ENCODE assay signal across 11 cellular contexts in genomic region chr3:11588338-11588737, GRCh38. TPM values are rescaled to one million over a fixed set of nuclear protein-coding genes. Genes with fewer than 3 reads are reported as not detected.
DNase-seq lines count a peak whose midpoint lies in the region; ATAC-seq, FAIRE-seq and TF ChIP-seq lines count a peak whose summit lies in the region.
"Had no signal": no experiment of that assay in that cellular context is flagged by ENCODE, and none has a peak within 500 bp of the region (broad histone marks: within the 10 kb centered on the region; RNA-seq: fewer than 3 reads in every experiment).

No MANE protein-coding gene starts in this region.

- peaks cover 32% of the 10 kb centered on the region for H3K4me1 ChIP-seq in HEK293 (ENCODE audit: control insufficient read depth, insufficient read depth, low read length)
- H3K4me1 ChIP-seq in mesendoderm (ENCODE audit: control insufficient read depth, low read depth, low read length), result peaks cover 17% of the 10 kb centered on the region

- no peak overlapping the region for H3K4ac ChIP-seq in mesendoderm (ENCODE audit: low read depth, low read length)

- no peaks in the 10 kb centered on the region for H3K9me3 Mint-ChIP-seq in activated naive CD8-positive, alpha-beta T cell treated with anti-CD3 and anti-CD28 coated beads, Interleukin-2, amount 50 U/mL, for 24 hours
- no peaks in the 10 kb centered on the region for H3K9me3 Mint-ChIP-seq in stimulated activated naive B cell treated with anti-CD40 and anti-IgM and Interleukin-4, amounts not matched to agents 10 μg/mL and 1 μg/mL and 100 μg/mL, for 72 hours

- no peak overlapping the region for H3K9ac ChIP-seq in mesendoderm (ENCODE audit: low read length)

- no peaks in the 10 kb centered on the region for H3K27me3 ChIP-seq in mesendoderm (ENCODE audit: insufficient read depth, low read length, poor library complexity)

- no peak overlapping the region for H2BK15ac ChIP-seq in mesendoderm (replicated peaks; ENCODE audit: low read depth)

- H3K9me3 ChIP-seq in HEK293 (ENCODE audit: control insufficient read depth, insufficient read depth, low read depth, low read length), result no peaks in the 10 kb centered on the region

- no peak overlapping the region for H3K4me3 Mint-ChIP-seq in activated naive CD8-positive, alpha-beta T cell treated with anti-CD3 and anti-CD28 coated beads, Interleukin-2, amount 50 U/mL, for 24 hours
- no peak overlapping the region for H3K4me3 Mint-ChIP-seq in stimulated activated naive B cell treated with anti-CD40 and anti-IgM and Interleukin-4, amounts not matched to agents 10 μg/mL and 1 μg/mL and 100 μg/mL, for 72 hours

- H3K36me3 Mint-ChIP-seq in activated naive CD8-positive, alpha-beta T cell treated with anti-CD3 and anti-CD28 coated beads, Interleukin-2, amount 50 U/mL, for 24 hours (ENCODE audit: low read depth), result peaks cover 6% of the 10 kb centered on the region
- H3K36me3 Mint-ChIP-seq in stimulated activated naive B cell treated with anti-CD40 and anti-IgM and Interleukin-4, amounts not matched to agents 10 μg/mL and 1 μg/mL and 100 μg/mL, for 72 hours, result peaks cover 13 to 34% of the 10 kb centered on the region in 2 donors

- H3K18ac ChIP-seq in mesendoderm (ENCODE audit: low read length), result no peak overlapping the region

- no peak overlapping the region for H3K56ac ChIP-seq in mesendoderm (ENCODE audit: low read length)

- H3K27ac ChIP-seq in HEK293 (ENCODE audit: extremely low read depth, low read depth, low read length) (no peak overlapping the region), mesendoderm (ENCODE audit: low read depth, low read length) (no peak overlapping the region)
- H3K27ac ChIP-seq: VCaP had no signal

- FAIRE-seq in GM12892 (lab: Jason Lieb, UNC), result no peak
- FAIRE-seq: H54 had no signal

- peaks cover 32% of the 10 kb centered on the region for H3K79me1 ChIP-seq in mesendoderm (ENCODE audit: low read length)

- H2BK120ac ChIP-seq in mesendoderm (ENCODE audit: low read depth, low read length), result no peak overlapping the region

- POLR2A ChIA-PET in HEK293 (lab: Yijun Ruan, JAX), result no interaction called here

- no peak overlapping the region for H4K8ac ChIP-seq in mesendoderm (ENCODE audit: low read depth, low read length)

- H3K23ac ChIP-seq in mesendoderm (ENCODE audit: low read length), result peak overlapping the region; percentile 49

- H4K5ac ChIP-seq in mesendoderm (ENCODE audit: low read length), result no peak overlapping the region

- peaks cover 60% of the 10 kb centered on the region for H3K79me2 ChIP-seq in mesendoderm (ENCODE audit: control insufficient read depth, insufficient read depth, low read length)

- H3K36me3 ChIP-seq in HEK293 (ENCODE audit: control insufficient read depth in 2 of 2, insufficient read depth in 1 of 2, low read length in 2 of 2) (no peaks in the 10 kb centered on the region), mesendoderm (ENCODE audit: control insufficient read depth, insufficient read depth, low read length) (no peaks in the 10 kb centered on the region)

- no peak overlapping the region for H3K4me2 ChIP-seq in mesendoderm (ENCODE audit: low read length)

- DNase-seq in activated naive CD8-positive, alpha-beta T cell treated with anti-CD3 and anti-CD28 coated beads, Interleukin-2, amount 50 U/mL, for 24 hours, result no peak
- DNase-seq in mesendoderm, result no peak
- DNase-seq in stimulated activated naive B cell treated with anti-CD40 and anti-IgM and Interleukin-4, amounts not matched to agents 10 μg/mL and 1 μg/mL and 100 μg/mL, for 72 hours, result no peak
- no peak for DNase-seq in NCI-H128 (lab: John Stamatoyannopoulos, UW; ENCODE audit: unreplicated experiment)
- no peak for DNase-seq in GM12892 (ENCODE audit: insufficient read length)
- no peak for DNase-seq in NCI-H146 (lab: John Stamatoyannopoulos, UW)
- DNase-seq: stimulated activated CD4-positive, alpha-beta T cell treated with anti-CD3 and anti-CD28 coated beads, Interleukin-1b, Interleukin-23, amount 100 ng/mL, for 48 hours had no signal

- CTCF ChIA-PET in HEK293 (lab: Yijun Ruan, JAX), result no interaction called here

- peaks cover 39% of the 10 kb centered on the region for H3K4me1 Mint-ChIP-seq in activated naive CD8-positive, alpha-beta T cell treated with anti-CD3 and anti-CD28 coated beads, Interleukin-2, amount 50 U/mL, for 24 hours
- H3K4me1 Mint-ChIP-seq in stimulated activated naive B cell treated with anti-CD40 and anti-IgM and Interleukin-4, amounts not matched to agents 10 μg/mL and 1 μg/mL and 100 μg/mL, for 72 hours, result peaks cover 30 to 55% of the 10 kb centered on the region in 2 donors

- TF ChIP-seq POLR2A in GM12892 (IDR thresholded peaks at IDR 0.05; ENCODE audit: low read depth, low read length), result no peak

- no peak for TF ChIP-seq CTCF in HEK293 (tag by site-specific recombination; IDR thresholded peaks at IDR 0.05)

- no peak overlapping the region for H2BK5ac ChIP-seq in mesendoderm (ENCODE audit: low read length)

- no CpG with 5 or more reads among the region's 5 CpGs for WGBS in mesendoderm (ENCODE audit: extremely low coverage, insufficient coverage, low lambda C conversion rate)

- H3K4me3 ChIP-seq in HEK293 (ENCODE audit: low read depth, low read length) (no peak overlapping the region), mesendoderm (ENCODE audit: low read length) (no peak overlapping the region)

- H3K27ac Mint-ChIP-seq in activated naive CD8-positive, alpha-beta T cell treated with anti-CD3 and anti-CD28 coated beads, Interleukin-2, amount 50 U/mL, for 24 hours, result peak overlapping the region; percentile 5
- H3K27ac Mint-ChIP-seq in stimulated activated naive B cell treated with anti-CD40 and anti-IgM and Interleukin-4, amounts not matched to agents 10 μg/mL and 1 μg/mL and 100 μg/mL, for 72 hours, result peak overlapping the region; percentile 70

- ATAC-seq in activated naive CD8-positive, alpha-beta T cell treated with anti-CD3 and anti-CD28 coated beads, Interleukin-2, amount 50 U/mL, for 24 hours, result no peak
- ATAC-seq in stimulated activated naive B cell treated with anti-CD40 and anti-IgM and Interleukin-4, amounts not matched to agents 10 μg/mL and 1 μg/mL and 100 μg/mL, for 72 hours (replicated peaks), result no peak
- ATAC-seq in GM19023 (IDR thresholded peaks at IDR 0.05; ENCODE audit: unreplicated experiment), result no peak

- no peak overlapping the region for H2AK5ac ChIP-seq in mesendoderm (ENCODE audit: low read length)

- H3K27me3 Mint-ChIP-seq in activated naive CD8-positive, alpha-beta T cell treated with anti-CD3 and anti-CD28 coated beads, Interleukin-2, amount 50 U/mL, for 24 hours, result no peaks in the 10 kb centered on the region
- no peaks in the 10 kb centered on the region for H3K27me3 Mint-ChIP-seq in stimulated activated naive B cell treated with anti-CD40 and anti-IgM and Interleukin-4, amounts not matched to agents 10 μg/mL and 1 μg/mL and 100 μg/mL, for 72 hours

TF ChIP-seq in HEK293, 187 proteins besides CTCF, POLR2A, EP300 and RAD21:
- TF ChIP-seq HOXD13 (CRISPR knock-in tag; IDR thresholded peaks at IDR 0.05; ENCODE audit: borderline replicate concordance) (no peak), OSR2 (tag by site-specific recombination; IDR thresholded peaks at IDR 0.05) (no peak), ZBTB8A (tag by site-specific recombination; IDR thresholded peaks at IDR 0.05) (no peak), WT1 (tag by site-specific recombination; IDR thresholded peaks at IDR 0.05) (no peak), GLIS1 (tag by site-specific recombination; IDR thresholded peaks at IDR 0.05) (peak; percentile 46), ZBTB10 (tag by site-specific recombination; IDR thresholded peaks at IDR 0.05) (no peak), ZNF302 (tag by site-specific recombination; IDR thresholded peaks at IDR 0.05; ENCODE audit: low read depth) (no peak), ZNF335 (tag by site-specific recombination; conservative IDR thresholded peaks at IDR 0.05) (no peak), ZIC2 (tag by site-specific recombination; IDR thresholded peaks at IDR 0.05) (peak; percentile 44; the same call in 1 of the 2 replicates)
TF ChIP-seq in HEK293: peak in this region for 2.

RNA-seq across cellular contexts. Expression of gene VGLL4, which starts 55.4 kb away (rescaled TPM):
- 34.6 TPM for polyA plus RNA-seq in mesendoderm (2013, experiment 1 of 2)
- polyA plus RNA-seq in mesendoderm (2013, experiment 2 of 2), result 34.3 TPM
- polyA plus RNA-seq in GM12892 (2012; ENCODE audit: missing spikeins), result 36.5 TPM
